Comparison of ENCODE assay signal across 8 cellular contexts in genomic region chrX:142884853-142885252, GRCh38.
"Had no signal": no experiment of that assay in that cellular context is flagged by ENCODE, and none has a peak within 500 bp of the region (broad histone marks: within the 10 kb centered on the region; RNA-seq: fewer than 3 reads in every experiment).

No MANE protein-coding gene starts in this region.

- FAIRE-seq: HepG2, HTR-8/SVneo, K562 had no signal

- H3K27ac ChIP-seq: HL-60, KMS-11 had no signal

- ATAC-seq: HepG2, K562 had no signal

- H3K4me3 ChIP-seq: K562 had no signal

- DNase-seq: IMR-90, KBM-7, KG1 had no signal

- H3K4me2 ChIP-seq: KMS-11 had no signal
